ENCODE assay signal across 35 cellular contexts in the genomic region with DNA sequence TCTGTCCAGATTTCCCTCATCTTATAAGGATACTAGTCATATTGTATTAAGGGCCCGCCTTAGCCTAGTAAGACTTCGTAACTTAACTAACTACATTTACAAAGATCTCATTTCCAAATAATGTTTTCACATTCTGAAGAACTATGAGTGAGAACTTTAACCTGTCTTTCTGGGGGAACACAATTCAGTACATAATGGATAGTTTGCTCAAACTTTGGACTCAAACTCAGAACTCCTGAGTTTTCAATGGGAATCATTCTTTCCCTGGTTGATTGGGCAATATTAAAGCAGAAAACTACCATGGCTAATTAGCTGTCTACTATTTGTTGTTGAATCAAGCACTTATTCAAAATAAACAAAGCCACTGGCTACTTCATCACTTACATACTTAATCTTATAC.
"Had no signal": no experiment of that assay in that cellular context is flagged by ENCODE, and none has a peak within 500 bp of the region (broad histone marks: within the 10 kb centered on the region; RNA-seq: fewer than 3 reads in every experiment).

No MANE protein-coding gene starts in this region.

- H3K4me1 ChIP-seq: breast epithelium had no signal

- H3K27ac ChIP-seq: ascending aorta, brain microvascular endothelial cell, breast epithelium, VCaP had no signal

- H3K27me3 Mint-ChIP-seq: activated B cell treated with CpG ODN at 0.5 μM for 24 hours; activated CD4-positive, alpha-beta memory T cell treated with anti-CD3 and anti-CD28 coated beads for 36 hours; activated naive CD8-positive, alpha-beta T cell treated with anti-CD3 and anti-CD28 coated beads, Interleukin-2, amount 50 U/mL, for 24 hours; activated T-helper 17 cell treated with anti-CD3 and anti-CD28 coated beads, Interleukin-2, amount 50 U/mL, for 72 hours had no signal

- H3K9me3 ChIP-seq: ascending aorta, breast epithelium had no signal

- H3K27ac Mint-ChIP-seq: activated B cell treated with CpG ODN at 0.5 μM for 24 hours; activated CD4-positive, alpha-beta memory T cell treated with anti-CD3 and anti-CD28 coated beads for 36 hours; activated CD4-positive, alpha-beta T cell treated with anti-CD3 and anti-CD28 coated beads, Interleukin-2, amount 10 ng/mL, durations not matched to agents 24 days and 14 days; activated CD8-positive, alpha-beta T cell treated with anti-CD3 and anti-CD28 coated beads for 36 hours; activated naive CD4-positive, alpha-beta T cell treated with anti-CD3 and anti-CD28 coated beads for 36 hours; activated naive CD8-positive, alpha-beta T cell; activated naive CD8-positive, alpha-beta T cell treated with anti-CD3 and anti-CD28 coated beads, Interleukin-2, amount 10 ng/mL, durations not matched to agents 7 days and 5 days; activated naive CD8-positive, alpha-beta T cell treated with anti-CD3 and anti-CD28 coated beads, Interleukin-2, amount 50 U/mL, for 24 hours; activated T-cell treated with anti-CD3 and anti-CD28 coated beads, Interleukin-2, amount 50 U/mL, for 72 hours; activated T-helper 1 cell treated with anti-CD3 and anti-CD28 coated beads, Interleukin-12 subunit alpha, Interleukin-12 subunit beta, Interleukin-2, Interleukin-4 antibody, amounts not matched to agents 30 ng/mL and 10 ng/mL and 1 ng/mL, durations not matched to agents 14 hours and 24 hours and 36 hours; activated T-helper 17 cell treated with anti-CD3 and anti-CD28 coated beads, Interleukin-2, amount 50 U/mL, for 72 hours; T-cell; T-helper 2 cell treated with Interferon-gamma antibody and Interleukin-4, amounts not matched to agents 5 μg/mL and 100 μg/mL, for 36 hours had no signal

- FAIRE-seq: TTC549 had no signal

- H3K4me1 Mint-ChIP-seq: activated T-helper 17 cell treated with anti-CD3 and anti-CD28 coated beads, Interleukin-2, amount 50 U/mL, for 72 hours had no signal

- H3K36me3 ChIP-seq: ascending aorta, brain microvascular endothelial cell, breast epithelium had no signal

- H3K4me3 ChIP-seq: ascending aorta, breast epithelium had no signal

- H3K36me3 Mint-ChIP-seq: activated CD4-positive, alpha-beta memory T cell treated with anti-CD3 and anti-CD28 coated beads for 36 hours; activated naive CD8-positive, alpha-beta T cell; activated naive CD8-positive, alpha-beta T cell treated with anti-CD3 and anti-CD28 coated beads, Interleukin-2, amount 10 ng/mL, durations not matched to agents 7 days and 5 days; T-cell had no signal

- H3K4me3 Mint-ChIP-seq: activated B cell treated with CpG ODN at 0.5 μM for 24 hours; activated CD4-positive, alpha-beta memory T cell treated with anti-CD3 and anti-CD28 coated beads for 36 hours; activated CD4-positive, alpha-beta T cell treated with anti-CD3 and anti-CD28 coated beads, Interleukin-2, amount 10 ng/mL, durations not matched to agents 24 days and 14 days; activated CD8-positive, alpha-beta T cell treated with anti-CD3 and anti-CD28 coated beads for 36 hours; activated naive CD4-positive, alpha-beta T cell treated with anti-CD3 and anti-CD28 coated beads for 36 hours; activated naive CD8-positive, alpha-beta T cell; activated naive CD8-positive, alpha-beta T cell treated with anti-CD3 and anti-CD28 coated beads, Interleukin-2, amount 10 ng/mL, durations not matched to agents 7 days and 5 days; activated naive CD8-positive, alpha-beta T cell treated with anti-CD3 and anti-CD28 coated beads, Interleukin-2, amount 50 U/mL, for 24 hours; activated T-cell treated with anti-CD3 and anti-CD28 coated beads, Interleukin-2, amount 50 U/mL, for 4 hours; activated T-cell treated with anti-CD3 and anti-CD28 coated beads, Interleukin-2, amount 50 U/mL, for 72 hours; activated T-helper 1 cell treated with anti-CD3 and anti-CD28 coated beads, Interleukin-12 subunit alpha, Interleukin-12 subunit beta, Interleukin-2, Interleukin-4 antibody, amounts not matched to agents 30 ng/mL and 10 ng/mL and 1 ng/mL, durations not matched to agents 14 hours and 24 hours and 36 hours; activated T-helper 17 cell treated with anti-CD3 and anti-CD28 coated beads, Interleukin-2, amount 50 U/mL, for 72 hours; T-cell; T-helper 2 cell treated with Interferon-gamma antibody and Interleukin-4, amounts not matched to agents 5 μg/mL and 100 μg/mL, for 36 hours had no signal

- DNase-seq: activated B cell treated with CpG ODN at 0.5 μM for 24 hours; activated CD4-positive, alpha-beta memory T cell treated with anti-CD3 and anti-CD28 coated beads for 36 hours; activated CD4-positive, alpha-beta T cell treated with anti-CD3 and anti-CD28 coated beads for 4 hours; activated CD4-positive, alpha-beta T cell treated with anti-CD3 and anti-CD28 coated beads, Interleukin-2, amount 10 ng/mL, durations not matched to agents 24 days and 14 days; activated CD4-positive, alpha-beta T cell treated with anti-CD3 and anti-CD28 coated beads, Interleukin-2, amount 50 U/mL, for 1 hour; activated CD4-positive, alpha-beta T cell treated with anti-CD3 and anti-CD28 coated beads, Interleukin-2, amount 50 U/mL, for 4 hours; activated CD4-positive, CD25-positive, alpha-beta regulatory T cell treated with anti-CD3 and anti-CD28 coated beads, Interleukin-2, amount 50 U/mL, for 72 hours; activated CD8-positive, alpha-beta memory T cell treated with anti-CD3 and anti-CD28 coated beads, Interleukin-2, amount 50 U/mL, for 4 hours; activated CD8-positive, alpha-beta T cell treated with anti-CD3 and anti-CD28 coated beads for 36 hours; activated effector memory CD4-positive, alpha-beta T cell treated with anti-CD3 and anti-CD28 coated beads, Interleukin-2, amount 50 U/mL, for 16 hours; activated gamma-delta T cell treated with Interleukin-2 at 50 U/mL for 16 hours; activated naive CD4-positive, alpha-beta T cell; activated naive CD4-positive, alpha-beta T cell treated with anti-CD3 and anti-CD28 coated beads for 36 hours; activated naive CD4-positive, alpha-beta T cell treated with anti-CD3 and anti-CD28 coated beads, Interleukin-2, amount 50 U/mL, for 16 hours; activated naive CD8-positive, alpha-beta T cell treated with anti-CD3 and anti-CD28 coated beads, Interleukin-2, amount 10 ng/mL, durations not matched to agents 7 days and 5 days; activated naive CD8-positive, alpha-beta T cell treated with anti-CD3 and anti-CD28 coated beads, Interleukin-2, amount 50 U/mL, for 24 hours; activated T-cell treated with anti-CD3 and anti-CD28 coated beads for 4 hours; activated T-cell treated with anti-CD3 and anti-CD28 coated beads, Interleukin-2, amount 50 U/mL, for 1 hour; activated T-cell treated with anti-CD3 and anti-CD28 coated beads, Interleukin-2, amount 50 U/mL, for 4 hours; activated T-cell treated with anti-CD3 and anti-CD28 coated beads, Interleukin-2, amount 50 U/mL, for 72 hours; amygdala; anterior cingulate cortex; brain microvascular endothelial cell; central memory CD4-positive, alpha-beta T cell; T-cell; T-helper 2 cell; T-helper 9 cell had no signal

- H3K27me3 ChIP-seq: ascending aorta, brain microvascular endothelial cell, breast epithelium had no signal

- ATAC-seq: activated CD8-positive, alpha-beta T cell treated with anti-CD3 and anti-CD28 coated beads for 36 hours; activated naive CD8-positive, alpha-beta T cell treated with anti-CD3 and anti-CD28 coated beads, Interleukin-2, amount 50 U/mL, for 24 hours; activated T-cell treated with anti-CD3 and anti-CD28 coated beads, Interleukin-2, amount 50 U/mL, for 4 hours; activated T-cell treated with anti-CD3 and anti-CD28 coated beads, Interleukin-2, amount 50 U/mL, for 72 hours; activated T-helper 17 cell treated with anti-CD3 and anti-CD28 coated beads, Interleukin-2, amount 50 U/mL, for 72 hours; T-cell had no signal
